ENCODE assay signal across 15 cellular contexts in genomic region chr15:101035611-101036010, GRCh38.
DNase-seq lines count a peak whose midpoint lies in the region; ATAC-seq, FAIRE-seq and TF ChIP-seq lines count a peak whose summit lies in the region.
"Had no signal": no experiment of that assay in that cellular context is flagged by ENCODE, and none has a peak within 500 bp of the region (broad histone marks: within the 10 kb centered on the region; RNA-seq: fewer than 3 reads in every experiment).

No MANE protein-coding gene starts in this region.

- no peaks in the 10 kb centered on the region for H3K4me1 ChIP-seq in small intestine (ENCODE audit: control insufficient read depth in 2 of 2, insufficient read depth in 1 of 2, low read depth in 1 of 2, low read length in 1 of 2)
- no peaks in the 10 kb centered on the region for H3K4me1 ChIP-seq in HepG2 (ENCODE audit: insufficient read depth, low read length)

- peaks cover 18% of the 10 kb centered on the region for H3K36me3 Mint-ChIP-seq in IgD-negative memory B cell
- peaks cover 51% of the 10 kb centered on the region for H3K36me3 Mint-ChIP-seq in memory B cell

- no peak overlapping the region for H3K9ac ChIP-seq in HepG2 (ENCODE audit: insufficient read depth, low read depth, low read length)

- BruUV-seq in HepG2 (replicated peaks; lab: Mats Ljungman, UMichigan): no TSS peak

- POLR2A ChIA-PET in HepG2 (lab: Yijun Ruan, JAX): no interaction called here

- no peak overlapping the region for H3K4me2 ChIP-seq in HepG2 (ENCODE audit: low read depth, low read length)
- H3K4me2 ChIP-seq: smooth muscle cell had no signal

- ATAC-seq in GM18867 (IDR thresholded peaks at IDR 0.05; ENCODE audit: unreplicated experiment): peak; percentile 66
- ATAC-seq in HG02610 (IDR thresholded peaks at IDR 0.05; ENCODE audit: unreplicated experiment): peak; percentile 53
- ATAC-seq in memory B cell (ENCODE audit: low read depth): peak; percentile 87
- ATAC-seq in HepG2: no peak

- H3K79me2 ChIP-seq in HepG2 (ENCODE audit: insufficient read depth, low read length): no peaks in the 10 kb centered on the region

- H2AFZ ChIP-seq in HepG2 (ENCODE audit: low read length): no peak overlapping the region

- no peaks in the 10 kb centered on the region for H3K27me3 ChIP-seq in small intestine (ENCODE audit: control insufficient read depth in 2 of 2, insufficient read depth in 2 of 2, low read length in 2 of 2)
- H3K27me3 ChIP-seq in HepG2 (ENCODE audit: control insufficient read depth in 1 of 2, insufficient read depth in 2 of 2, low read length in 2 of 2): peaks cover 0 to 5% of the 10 kb centered on the region in 2 experiments; a peak in 1 of 5 replicates

- H3K36me3 ChIP-seq in small intestine (ENCODE audit: control insufficient read depth in 2 of 2, insufficient read depth in 2 of 2, low read length in 2 of 2) (peaks cover 0 to 4% of the 10 kb centered on the region in 2 donors), HepG2 (replicated peaks in 1 of 2; ENCODE audit: control insufficient read depth in 1 of 2, insufficient read depth in 2 of 2, low read length in 2 of 2) (no peaks in the 10 kb centered on the region)

- no peak for TF ChIP-seq POLR2A in HepG2 (IDR thresholded peaks at IDR 0.05; ENCODE audit: insufficient read depth in 1 of 2, low read depth in 2 of 2, low read length in 2 of 2)

- no peaks in the 10 kb centered on the region for H3K9me3 ChIP-seq in small intestine (ENCODE audit: control insufficient read depth, low read depth)
- peaks cover 6% of the 10 kb centered on the region; the same call in 1 of the 2 replicates for H3K9me3 ChIP-seq in HepG2 (ENCODE audit: low read length)

- in situ Hi-C loops in HepG2 (cut with HindIII; ENCODE audit: extremely low pct_ligation_motif_present, low pct_unique_long_range_greater_than_20kb): no loop called here

- peak overlapping the region in 2 of 3 donors; percentile 3 to 75 for H3K27ac Mint-ChIP-seq in IgD-negative memory B cell
- H3K27ac Mint-ChIP-seq in memory B cell: no peak overlapping the region
- H3K27ac Mint-ChIP-seq: CD8-positive, alpha-beta memory T cell had no signal

- H3K9me3 Mint-ChIP-seq in IgD-negative memory B cell (peaks cover 2 to 17% (median 4%) of the 10 kb centered on the region in 3 donors), memory B cell (peaks cover 4% of the 10 kb centered on the region)

- no peaks in the 10 kb centered on the region for H3K27me3 Mint-ChIP-seq in IgD-negative memory B cell
- H3K27me3 Mint-ChIP-seq in memory B cell: no peaks in the 10 kb centered on the region

- H3K4me3 ChIP-seq in small intestine (ENCODE audit: low read depth in 1 of 2, low read length in 2 of 2) (no peak overlapping the region), HepG2 (replicated peaks in 1 of 3; ENCODE audit: insufficient read depth in 1 of 3, low read depth in 2 of 3, low read length in 3 of 3) (no peak overlapping the region)
- H3K4me3 ChIP-seq: smooth muscle cell had no signal

- H4K20me1 ChIP-seq in HepG2 (ENCODE audit: insufficient read depth, low read length): no peaks in the 10 kb centered on the region

- H3K4me1 Mint-ChIP-seq in IgD-negative memory B cell: peaks cover 18 to 26% (median 20%) of the 10 kb centered on the region in 3 donors
- H3K4me1 Mint-ChIP-seq in memory B cell: peaks cover 22% of the 10 kb centered on the region
- H3K4me1 Mint-ChIP-seq: CD8-positive, alpha-beta memory T cell had no signal

- H3K27ac ChIP-seq in small intestine (ENCODE audit: low read depth in 1 of 2, low read length in 1 of 2): no peak overlapping the region
- H3K27ac ChIP-seq in HepG2 (ENCODE audit: extremely low read length, insufficient read depth, low read length): no peak overlapping the region

- CTCF ChIA-PET in HepG2 (lab: Yijun Ruan, JAX; ENCODE audit: low intra/inter-chr PET ratio, low total read pairs): no interaction called here

- intact Hi-C loops in HepG2 (cut with micrococcal nuclease; ENCODE audit: unreplicated experiment): no loop called here

- TF ChIP-seq EP300 in HepG2 (IDR thresholded peaks at IDR 0.05; ENCODE audit: low read depth in 2 of 2, low read length in 2 of 2): no peak
- TF ChIP-seq EP300 in HepG2 (CRISPR knock-in tag; IDR thresholded peaks at IDR 0.05; ENCODE audit: borderline replicate concordance): no peak

- H3K4me3 Mint-ChIP-seq in IgD-negative memory B cell (peak overlapping the region in 2 of 4 donors; percentile 7 to 19), memory B cell (no peak overlapping the region)
- H3K4me3 Mint-ChIP-seq: CD8-positive, alpha-beta memory T cell had no signal

- FAIRE-seq in small intestine (lab: Jason Lieb, UNC): no peak
- FAIRE-seq in HepG2 (lab: Jason Lieb, UNC): no peak

- TF ChIP-seq CTCF in HepG2 (CRISPR knock-in tag; IDR thresholded peaks at IDR 0.05): no peak

- peak in 1 of 2 donors; percentile 18 for DNase-seq in memory B cell (ENCODE audit: low spot score in 2 of 2)
- no peak for DNase-seq in small intestine
- DNase-seq in NCI-H1694 (lab: John Stamatoyannopoulos, UW): no peak
- no peak for DNase-seq in HepG2 (ENCODE audit: low spot score)
- no peak for DNase-seq in amniotic stem cell (lab: John Stamatoyannopoulos, UW)
- DNase-seq: activated CD4-positive, CD25-positive, alpha-beta regulatory T cell; activated T-cell treated with anti-CD3 and anti-CD28 coated beads for 4 hours; anterior cingulate cortex; CD8-positive, alpha-beta memory T cell; NCI-H146; NCI-H748 treated with DMSO at 0.1 percent for 48 hours had no signal

- TF ChIP-seq RAD21 in HepG2 (CRISPR knock-in tag; IDR thresholded peaks at IDR 0.05): no peak

TF ChIP-seq in HepG2, 621 proteins besides CTCF, POLR2A, EP300 and RAD21:
- no peak for TF ChIP-seq ZNF777 (CRISPR knock-in tag; IDR thresholded peaks at IDR 0.05)
- no peak for TF ChIP-seq SMAD1 (CRISPR knock-in tag; IDR thresholded peaks at IDR 0.05; ENCODE audit: borderline replicate concordance, low read depth)
- TF ChIP-seq ELF1 (CRISPR knock-in tag; IDR thresholded peaks at IDR 0.05): no peak
- TF ChIP-seq ZNF549 (CRISPR knock-in tag; IDR thresholded peaks at IDR 0.05): no peak
- TF ChIP-seq, protein P1, sequence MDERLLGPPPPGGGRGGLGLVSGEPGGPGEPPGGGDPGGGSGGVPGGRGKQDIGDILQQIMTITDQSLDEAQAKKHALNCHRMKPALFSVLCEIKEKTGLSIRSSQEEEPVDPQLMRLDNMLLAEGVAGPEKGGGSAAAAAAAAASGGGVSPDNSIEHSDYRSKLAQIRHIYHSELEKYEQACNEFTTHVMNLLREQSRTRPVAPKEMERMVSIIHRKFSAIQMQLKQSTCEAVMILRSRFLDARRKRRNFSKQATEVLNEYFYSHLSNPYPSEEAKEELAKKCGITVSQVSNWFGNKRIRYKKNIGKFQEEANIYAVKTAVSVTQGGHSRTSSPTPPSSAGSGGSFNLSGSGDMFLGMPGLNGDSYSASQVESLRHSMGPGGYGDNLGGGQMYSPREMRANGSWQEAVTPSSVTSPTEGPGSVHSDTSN (CRISPR knock-in tag; IDR thresholded peaks at IDR 0.05): no peak
- no peak for TF ChIP-seq ZNF772 (CRISPR knock-in tag; IDR thresholded peaks at IDR 0.05)
- TF ChIP-seq ZNF224 (CRISPR knock-in tag; IDR thresholded peaks at IDR 0.05): no peak
- TF ChIP-seq ZNF256 (CRISPR knock-in tag; conservative IDR thresholded peaks at IDR 0.05): no peak
- TF ChIP-seq YY1 (IDR thresholded peaks at IDR 0.05; ENCODE audit: insufficient read depth, insufficient replicate concordance, low read depth, low read length): no peak
